In the genomic region with DNA sequence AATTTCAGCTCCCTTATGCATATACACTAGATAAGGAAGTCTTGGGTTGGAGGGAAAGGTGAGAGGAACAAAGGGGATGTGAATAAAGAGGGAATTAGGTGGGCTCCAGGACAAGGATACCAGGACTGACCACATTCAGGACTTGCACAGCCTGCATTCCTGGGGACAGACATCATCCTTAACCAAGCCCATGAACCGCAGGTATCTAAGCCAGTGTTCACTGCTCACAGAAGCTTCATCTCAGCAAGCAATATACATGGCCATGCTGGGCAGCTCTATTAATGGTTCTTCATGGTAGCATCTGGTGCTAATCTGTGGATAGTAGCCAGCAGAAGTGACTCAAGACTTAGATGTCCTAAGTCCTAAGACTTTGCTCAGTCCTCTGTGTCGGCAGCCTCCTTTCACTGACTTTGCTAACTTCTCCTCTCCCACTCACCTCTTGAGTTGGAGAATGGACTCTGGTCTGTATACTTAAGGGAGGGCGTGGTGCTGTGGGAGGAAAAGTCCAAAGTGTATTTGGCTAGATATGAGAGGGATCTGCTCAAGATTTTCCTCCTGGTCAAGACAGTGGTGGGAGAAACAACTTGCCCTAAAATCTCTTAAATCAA, we compare ENCODE assay signal across 19 cellular contexts.
"Had no signal": no experiment of that assay in that cellular context is flagged by ENCODE, and none has a peak within 500 bp of the region (broad histone marks: within the 10 kb centered on the region; RNA-seq: fewer than 3 reads in every experiment).

No MANE protein-coding gene starts in this region.

- H3K36me3 ChIP-seq: ascending aorta, gastrocnemius medialis, heart right ventricle, pancreas, suprapubic skin, upper lobe of left lung, WERI-Rb-1 had no signal

- H3K27me3 ChIP-seq: ascending aorta, gastrocnemius medialis, heart right ventricle, pancreas, suprapubic skin, upper lobe of left lung had no signal

- H3K9me3 Mint-ChIP-seq: activated CD4-positive, alpha-beta memory T cell treated with anti-CD3 and anti-CD28 coated beads for 36 hours; activated naive CD4-positive, alpha-beta T cell treated with anti-CD3 and anti-CD28 coated beads for 36 hours; activated T-helper 2 cell treated with anti-CD3 and anti-CD28 coated beads, Interferon-gamma antibody, Interleukin-2, Interleukin-4, amounts not matched to agents 10 μg/mL and 5 μg/mL and 100 μg/mL, durations not matched to agents 14 hours and 24 hours and 36 hours; naive thymus-derived CD8-positive, alpha-beta T cell had no signal

- DNase-seq: activated CD4-positive, alpha-beta memory T cell treated with anti-CD3 and anti-CD28 coated beads for 36 hours; activated CD4-positive, alpha-beta T cell treated with anti-CD3 and anti-CD28 coated beads for 36 hours; activated CD8-positive, alpha-beta memory T cell treated with anti-CD3 and anti-CD28 coated beads, Interleukin-2, amount 10 ng/mL, durations not matched to agents 7 days and 5 days; activated naive CD4-positive, alpha-beta T cell treated with anti-CD3 and anti-CD28 coated beads for 36 hours; activated T-cell treated with anti-CD3 and anti-CD28 coated beads, Interleukin-2, amount 50 U/mL, for 1 hour; gastrocnemius medialis; heart right ventricle; naive thymus-derived CD8-positive, alpha-beta T cell; pancreas; stimulated activated CD4-positive, alpha-beta T cell treated with anti-CD3 and anti-CD28 coated beads, Interleukin-4, amount 100 ng/mL, for 4 hours; stimulated activated CD8-positive, alpha-beta memory T cell treated with anti-CD3 and anti-CD28 coated beads, Interleukin-4, amount 100 ng/mL, for 48 hours; stimulated activated naive CD8-positive, alpha-beta T cell treated with anti-CD3 and anti-CD28 coated beads, Interleukin-15, Interleukin-2, amounts not matched to agents 100 U/mL and 50 U/mL, for 24 hours; T-helper 17 cell; upper lobe of left lung; WERI-Rb-1 had no signal

- H3K27ac Mint-ChIP-seq: activated CD4-positive, alpha-beta memory T cell treated with anti-CD3 and anti-CD28 coated beads for 36 hours; activated CD4-positive, alpha-beta T cell treated with anti-CD3 and anti-CD28 coated beads for 36 hours; activated CD8-positive, alpha-beta memory T cell treated with anti-CD3 and anti-CD28 coated beads, Interleukin-2, amount 10 ng/mL, durations not matched to agents 7 days and 5 days; activated naive CD4-positive, alpha-beta T cell treated with anti-CD3 and anti-CD28 coated beads for 36 hours; activated T-helper 2 cell treated with anti-CD3 and anti-CD28 coated beads, Interferon-gamma antibody, Interleukin-2, Interleukin-4, amounts not matched to agents 10 μg/mL and 5 μg/mL and 100 μg/mL, durations not matched to agents 14 hours and 24 hours and 36 hours; naive thymus-derived CD8-positive, alpha-beta T cell; T-helper 17 cell had no signal

- FAIRE-seq: pancreas had no signal

- H3K27ac ChIP-seq: ascending aorta, gastrocnemius medialis, heart right ventricle, pancreas, suprapubic skin, upper lobe of left lung, WERI-Rb-1 had no signal

- ATAC-seq: activated CD4-positive, alpha-beta T cell treated with anti-CD3 and anti-CD28 coated beads for 36 hours; activated CD8-positive, alpha-beta memory T cell treated with anti-CD3 and anti-CD28 coated beads, Interleukin-2, amount 10 ng/mL, durations not matched to agents 7 days and 5 days; gastrocnemius medialis; heart right ventricle; naive thymus-derived CD8-positive, alpha-beta T cell; stimulated activated naive CD8-positive, alpha-beta T cell treated with anti-CD3 and anti-CD28 coated beads, Interleukin-15, Interleukin-2, amounts not matched to agents 100 U/mL and 50 U/mL, for 24 hours; T-helper 17 cell had no signal

- H3K4me1 ChIP-seq: ascending aorta, gastrocnemius medialis, heart right ventricle, pancreas, suprapubic skin, upper lobe of left lung had no signal

- H3K9me3 ChIP-seq: ascending aorta, gastrocnemius medialis, heart right ventricle, pancreas, suprapubic skin, upper lobe of left lung had no signal

- H3K4me3 Mint-ChIP-seq: activated CD4-positive, alpha-beta memory T cell treated with anti-CD3 and anti-CD28 coated beads for 36 hours; activated CD4-positive, alpha-beta T cell treated with anti-CD3 and anti-CD28 coated beads for 36 hours; activated CD8-positive, alpha-beta memory T cell treated with anti-CD3 and anti-CD28 coated beads, Interleukin-2, amount 10 ng/mL, durations not matched to agents 7 days and 5 days; activated naive CD4-positive, alpha-beta T cell treated with anti-CD3 and anti-CD28 coated beads for 36 hours; naive thymus-derived CD8-positive, alpha-beta T cell; T-helper 17 cell had no signal

- H3K27me3 Mint-ChIP-seq: activated CD4-positive, alpha-beta memory T cell treated with anti-CD3 and anti-CD28 coated beads for 36 hours; activated CD8-positive, alpha-beta memory T cell treated with anti-CD3 and anti-CD28 coated beads, Interleukin-2, amount 10 ng/mL, durations not matched to agents 7 days and 5 days; T-helper 17 cell had no signal

- H3K4me1 Mint-ChIP-seq: activated CD4-positive, alpha-beta T cell treated with anti-CD3 and anti-CD28 coated beads for 36 hours; activated CD8-positive, alpha-beta memory T cell treated with anti-CD3 and anti-CD28 coated beads, Interleukin-2, amount 10 ng/mL, durations not matched to agents 7 days and 5 days; naive thymus-derived CD8-positive, alpha-beta T cell; T-helper 17 cell had no signal

- H3K36me3 Mint-ChIP-seq: activated CD4-positive, alpha-beta memory T cell treated with anti-CD3 and anti-CD28 coated beads for 36 hours; activated CD8-positive, alpha-beta memory T cell treated with anti-CD3 and anti-CD28 coated beads, Interleukin-2, amount 10 ng/mL, durations not matched to agents 7 days and 5 days; naive thymus-derived CD8-positive, alpha-beta T cell had no signal

- H3K4me3 ChIP-seq: ascending aorta, gastrocnemius medialis, heart right ventricle, lung, pancreas, suprapubic skin, upper lobe of left lung had no signal
